15 cellular contexts compared by ENCODE assay signal in genomic region chr6:133309579-133309978, GRCh38.
"Had no signal": no experiment of that assay in that cellular context is flagged by ENCODE, and none has a peak within 500 bp of the region (broad histone marks: within the 10 kb centered on the region; RNA-seq: fewer than 3 reads in every experiment).

No MANE protein-coding gene starts in this region.

- H3K4me3 Mint-ChIP-seq: activated CD4-positive, alpha-beta T cell treated with anti-CD3 and anti-CD28 coated beads for 36 hours; activated CD8-positive, alpha-beta T cell treated with anti-CD3 and anti-CD28 coated beads, Interleukin-2, amount 10 ng/mL, durations not matched to agents 7 days and 5 days; nephron progenitor cell had no signal

- H3K27ac Mint-ChIP-seq: activated CD4-positive, alpha-beta T cell treated with anti-CD3 and anti-CD28 coated beads for 36 hours; activated CD8-positive, alpha-beta T cell treated with anti-CD3 and anti-CD28 coated beads, Interleukin-2, amount 10 ng/mL, durations not matched to agents 7 days and 5 days; nephron progenitor cell had no signal

- H3K4me1 Mint-ChIP-seq: activated CD4-positive, alpha-beta T cell treated with anti-CD3 and anti-CD28 coated beads for 36 hours; nephron progenitor cell had no signal

- DNase-seq: activated CD4-positive, alpha-beta T cell treated with anti-CD3 and anti-CD28 coated beads for 36 hours; activated CD8-positive, alpha-beta memory T cell treated with anti-CD3 and anti-CD28 coated beads, Interleukin-2, amount 50 U/mL, for 48 hours; activated CD8-positive, alpha-beta T cell treated with anti-CD3 and anti-CD28 coated beads, Interleukin-2, amount 10 ng/mL, durations not matched to agents 7 days and 5 days; activated naive CD4-positive, alpha-beta T cell; central memory CD4-positive, alpha-beta T cell; dermis blood vessel endothelial cell; erythroblast; left ventricle myocardium superior; mesenchymal stem cell; nephron progenitor cell; T-helper 1 cell; tibial artery; WERI-Rb-1 had no signal

- H3K4me3 ChIP-seq: skin epidermis, tibial artery, vagina had no signal
